ENCODE assay signal across 6 cellular contexts in the genomic region with DNA sequence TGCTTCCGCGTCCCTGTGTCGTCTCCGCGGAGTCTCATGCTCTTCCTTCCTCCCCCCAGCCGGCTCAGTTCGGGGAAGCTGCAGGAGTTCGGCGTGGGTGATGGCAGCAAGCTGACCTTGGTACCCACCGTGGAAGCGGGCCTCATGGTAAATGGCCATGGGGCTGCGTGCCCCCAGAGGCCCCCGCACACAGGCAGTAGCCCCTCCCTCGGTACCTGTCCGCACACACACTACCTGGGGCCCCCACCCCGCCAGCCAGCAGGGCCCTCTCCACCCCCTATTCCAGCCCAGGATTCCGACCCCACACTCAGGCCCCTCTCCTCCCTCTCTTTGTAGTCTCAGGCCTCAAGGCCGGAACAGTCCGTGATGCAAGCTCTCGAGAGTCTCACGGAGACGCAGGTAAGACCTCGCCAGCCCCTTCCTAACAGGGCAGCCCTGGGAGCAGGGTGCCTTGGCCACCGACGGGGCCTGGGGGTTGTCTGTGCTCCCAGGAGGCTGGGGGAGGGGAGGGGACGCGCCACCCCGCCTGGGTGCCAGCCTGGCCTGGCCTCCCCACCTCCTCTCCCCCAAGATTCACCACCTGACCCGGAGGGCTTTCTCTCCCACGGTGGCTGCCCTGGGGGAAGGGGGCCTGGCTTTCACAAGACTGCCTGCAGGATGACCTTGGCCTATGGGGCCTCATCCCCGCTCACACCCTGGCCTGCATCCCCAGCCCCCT. TPM values are rescaled to one million over a fixed set of nuclear protein-coding genes. Genes with fewer than 3 reads are reported as not detected.
A peak's percentile ranks its signal among the peaks of the same experiment; 100 is the strongest.
DNase-seq lines count a peak whose midpoint lies in the region; ATAC-seq, FAIRE-seq and TF ChIP-seq lines count a peak whose summit lies in the region.

No MANE protein-coding gene starts in this region.

- peak overlapping the region; percentile 43 for H3K56ac ChIP-seq in H1 (replicated peaks; ENCODE audit: insufficient read length, low read depth, low read length)

- peak overlapping the region; percentile 55 to 90 (median 80) for H3K9ac ChIP-seq in H1 (replicated peaks in 1 of 4; ENCODE audit: extremely low read depth in 1 of 4, low read depth in 3 of 4, low read length in 3 of 4)

- peak; percentile 46 to 55 for TF ChIP-seq POLR2A in H1 (IDR thresholded peaks at IDR 0.05; ENCODE audit: control extremely low read depth in 1 of 2, low read depth in 2 of 2, low read length in 2 of 2)

- intact Hi-C loops in sciatic nerve (cut with DNase I), result no loop called here

- H3K23ac ChIP-seq in H1 (ENCODE audit: insufficient read length), result no peak overlapping the region

- H3K79me2 ChIP-seq in H1 (ENCODE audit: control insufficient read depth in 1 of 2, insufficient read depth in 2 of 2, low read length in 2 of 2), result peaks cover 9 to 50% of the 10 kb centered on the region in 2 experiments

- no peak overlapping the region for H2BK20ac ChIP-seq in H1 (ENCODE audit: low read length)

- ATAC-seq in sciatic nerve (no peak), GM21423 (IDR thresholded peaks at IDR 0.05; ENCODE audit: unreplicated experiment) (no peak)

- DNase-seq in DMS79 (lab: John Stamatoyannopoulos, UW) (peak; percentile 41), SK-MEL-5 (ENCODE audit: low read depth, low spot score) (peak; percentile 46), H1 (ENCODE audit: low read depth in 1 of 2, low spot score in 2 of 2) (no peak), sciatic nerve (ENCODE audit: low spot score) (peak; percentile 88), midbrain (lab: John Stamatoyannopoulos, UW) (no peak)

- H4K20me1 ChIP-seq in H1 (replicated peaks in 1 of 2; ENCODE audit: control insufficient read depth in 1 of 2, insufficient read depth in 2 of 2, low read length in 2 of 2), result peaks cover 20 to 27% of the 10 kb centered on the region in 2 experiments

- TF ChIP-seq CTCF in H1 (IDR thresholded peaks at IDR 0.05; ENCODE audit: control extremely low read depth in 1 of 3, insufficient read depth in 1 of 3, low read depth in 1 of 3, low read length in 3 of 3), result no peak

- H3K23me2 ChIP-seq in H1 (ENCODE audit: low read depth, low read length), result peaks cover 2% of the 10 kb centered on the region; the same call in 1 of the 2 replicates

- no peak overlapping the region for H3K14ac ChIP-seq in H1 (ENCODE audit: insufficient read length)

- H2BK5ac ChIP-seq in H1 (ENCODE audit: low read depth, low read length), result peak overlapping the region; percentile 71; the same call in 1 of the 2 replicates

- H3K79me1 ChIP-seq in H1 (ENCODE audit: low read depth, low read length), result peaks cover 12% of the 10 kb centered on the region; the same call in 1 of the 2 replicates

- FAIRE-seq in H1 (lab: Jason Lieb, UNC), result no peak

- H4K91ac ChIP-seq in H1 (replicated peaks; ENCODE audit: insufficient read length, low read length), result peak overlapping the region; percentile 86

- 19% methylated on average over 9 of the region's 31 CpGs; no CpG with 5 or more reads in 1 of the 2 experiments for WGBS in H1 (ENCODE audit: extremely low coverage in 1 of 2, insufficient coverage in 1 of 2, insufficient read length in 1 of 2, insufficient replicate concordance in 2 of 2, low coverage in 1 of 2, low lambda C conversion rate in 2 of 2, missing lambda C conversion rate in 1 of 2), 2 experiments

- no peak overlapping the region for H2AFZ ChIP-seq in H1 (ENCODE audit: low read length)

- no peak overlapping the region for H2BK15ac ChIP-seq in H1 (ENCODE audit: low read length)

- POLR2A ChIA-PET in H1 (lab: Charles Lee; ENCODE audit: partially characterized antibody), result interaction anchor here (0.5 to 19.4 kb wide), 5 partner anchors 10 to 83 kb away, joined by 3 to 456 read pairs (median 4); a partner anchor contains a TSS

- TF ChIP-seq EP300 in H1 (IDR thresholded peaks at IDR 0.05; ENCODE audit: borderline replicate concordance in 1 of 2, low read depth in 2 of 2, low read length in 2 of 2), result no peak

- H3K27ac ChIP-seq in H1 (ENCODE audit: low read depth, low read length), result peak overlapping the region; percentile 89

- H3K4me3 ChIP-seq in H1 (ENCODE audit: extremely low read depth in 1 of 4, insufficient read depth in 2 of 4, low read depth in 3 of 4, low read length in 4 of 4), result peak overlapping the region; percentile 66 to 99 (median 83)

- CTCF ChIA-PET in H1 (lab: Charles Lee; ENCODE audit: partially characterized antibody), result interaction anchor here (0.7 to 1.3 kb wide), 2 partner anchors 9 to 15 kb away, joined by 3 to 7 read pairs; no protein-coding TSS in a partner anchor

- peak overlapping the region; percentile 59 for H4K5ac ChIP-seq in H1 (ENCODE audit: insufficient read length, low read depth, low read length)

- H3K36me3 ChIP-seq in H1 (ENCODE audit: control insufficient read depth in 2 of 4, insufficient read depth in 4 of 4, low read length in 3 of 4), result peaks cover 25 to 57% (median 41%) of the 10 kb centered on the region in 4 experiments

- H3K27me3 ChIP-seq in H1 (replicated peaks in 1 of 4; ENCODE audit: control insufficient read depth in 3 of 4, extremely low read depth in 1 of 4, insufficient read depth in 3 of 4, low read length in 3 of 4), result no peaks in the 10 kb centered on the region

- in situ Hi-C loops in SK-MEL-5 (cut with HindIII; ENCODE audit: low pct_unique_long_range_greater_than_20kb, low sequenced_read_pairs), result no loop called here

- H2BK120ac ChIP-seq in H1 (replicated peaks; ENCODE audit: low read depth, low read length), result no peak overlapping the region

- no peak for TF ChIP-seq RAD21 in H1 (IDR thresholded peaks at IDR 0.05 in 1 of 2, conservative IDR thresholded peaks at IDR 0.05 in 1 of 2; ENCODE audit: low read depth in 2 of 2, low read length in 2 of 2)

- peak overlapping the region; percentile 83 to 97 for H3K4me2 ChIP-seq in H1 (ENCODE audit: insufficient read depth in 1 of 2, low read depth in 2 of 2, low read length in 2 of 2)

- peak overlapping the region; percentile 30 for H3K4ac ChIP-seq in H1 (replicated peaks; ENCODE audit: insufficient read length, low read depth, low read length)

- H3K9me3 ChIP-seq in H1 (ENCODE audit: insufficient read depth in 2 of 2, low read depth in 1 of 2, low read length in 1 of 2), result no peaks in the 10 kb centered on the region

- H3K4me1 ChIP-seq in H1 (replicated peaks in 1 of 4; ENCODE audit: control insufficient read depth in 3 of 4, insufficient read depth in 4 of 4, low read length in 3 of 4), result peaks cover 0 to 20% (median 12%) of the 10 kb centered on the region in 4 experiments; a peak in 6 of 7 replicates

- H2AK5ac ChIP-seq in H1 (ENCODE audit: low read depth, low read length), result no peak overlapping the region

- H2BK12ac ChIP-seq in H1 (ENCODE audit: low read depth, low read length), result no peak overlapping the region

- peak overlapping the region; percentile 87 for H4K8ac ChIP-seq in H1 (ENCODE audit: extremely low read depth, insufficient read depth, low read length)

- peak overlapping the region; percentile 75 for H3K18ac ChIP-seq in H1 (ENCODE audit: extremely low read depth, low read length)

RNA-seq across cellular contexts. Expression of a gene that starts 3.3 kb away (rescaled TPM):
- total RNA-seq in SK-MEL-5 (2014; rRNA removed; shearing (Covaris generic)), result 4.6 and 8.8 TPM in 2 replicates
- polyA plus RNA-seq in SK-MEL-5 (2015; cell fraction: cytosol; rRNA removed), result 59.8 and 82.0 TPM in 2 replicates
- polyA plus RNA-seq in SK-MEL-5 (2015; cell fraction: nucleus; rRNA removed), result 118 and 124 TPM in 2 replicates
- 159 and 166 TPM in 2 replicates for total RNA-seq in H1 (2021; fragmentation: NEBNext Ultra II Directional; extraction: Animal tissue kit (Norgen Biotek cat#: 25700))
- 39.8 and 86.0 TPM in 2 replicates for polyA plus RNA-seq in H1 (2011; rRNA removed)
- 38.5 TPM for polyA plus RNA-seq in H1 (2011; cell fraction: cytosol; rRNA removed)
- polyA plus RNA-seq in H1 (2011; cell fraction: nucleus; rRNA removed), result 85.2 TPM
- 58.2 to 110 TPM (median 92.2 TPM) in 4 replicates for polyA plus RNA-seq in H1 (2012, experiment 1 of 2)
- 90.5 TPM for polyA plus RNA-seq in H1 (2012, experiment 2 of 2)
- polyA plus RNA-seq in H1 (2013, experiment 1 of 2), result 95.6 TPM
- 90.3 TPM for polyA plus RNA-seq in H1 (2013, experiment 2 of 2)
- polyA minus RNA-seq in H1 (2011; rRNA and poly(A)+ RNA removed), result 10.3 and 14.3 TPM in 2 replicates
- polyA minus RNA-seq in H1 (2011; cell fraction: cytosol; rRNA and poly(A)+ RNA removed), result 86.0 TPM
- 55.2 TPM for polyA minus RNA-seq in H1 (2011; cell fraction: nucleus; rRNA and poly(A)+ RNA removed)
- total RNA-seq in sciatic nerve, result 117 TPM

RNA-seq across cellular contexts. Expression of a gene that starts 10.1 kb away (rescaled TPM):
- 30.3 and 36.6 TPM in 2 replicates for total RNA-seq in SK-MEL-5 (2014; rRNA removed; shearing (Covaris generic))
- polyA plus RNA-seq in SK-MEL-5 (2015; cell fraction: cytosol; rRNA removed), result 354 and 362 TPM in 2 replicates
- 82.5 and 99.9 TPM in 2 replicates for polyA plus RNA-seq in SK-MEL-5 (2015; cell fraction: nucleus; rRNA removed)
- 174 and 182 TPM in 2 replicates for total RNA-seq in H1 (2021; fragmentation: NEBNext Ultra II Directional; extraction: Animal tissue kit (Norgen Biotek cat#: 25700))
- polyA plus RNA-seq in H1 (2011; rRNA removed), result 249 and 338 TPM in 2 replicates
- 142 TPM for polyA plus RNA-seq in H1 (2011; cell fraction: cytosol; rRNA removed)
- polyA plus RNA-seq in H1 (2011; cell fraction: nucleus; rRNA removed), result 120 TPM
- 87.3 to 189 TPM (median 180 TPM) in 4 replicates for polyA plus RNA-seq in H1 (2012, experiment 1 of 2)
- polyA plus RNA-seq in H1 (2012, experiment 2 of 2), result 328 TPM
- 148 TPM for polyA plus RNA-seq in H1 (2013, experiment 1 of 2)
- 145 TPM for polyA plus RNA-seq in H1 (2013, experiment 2 of 2)
- polyA minus RNA-seq in H1 (2011; rRNA and poly(A)+ RNA removed), result 13.4 and 18.6 TPM in 2 replicates
- 118 TPM for polyA minus RNA-seq in H1 (2011; cell fraction: cytosol; rRNA and poly(A)+ RNA removed)
- polyA minus RNA-seq in H1 (2011; cell fraction: nucleus; rRNA and poly(A)+ RNA removed), result 40.2 TPM
- 90.9 TPM for total RNA-seq in sciatic nerve

RNA-seq across cellular contexts. Expression of a gene that starts 13.9 kb away (rescaled TPM):
- 2.3 and 3.7 TPM in 2 replicates for total RNA-seq in SK-MEL-5 (2014; rRNA removed; shearing (Covaris generic))
- 11.9 and 12.8 TPM in 2 replicates for polyA plus RNA-seq in SK-MEL-5 (2015; cell fraction: cytosol; rRNA removed)
- 27.7 and 33.6 TPM in 2 replicates for polyA plus RNA-seq in SK-MEL-5 (2015; cell fraction: nucleus; rRNA removed)
- total RNA-seq in H1 (2021; fragmentation: NEBNext Ultra II Directional; extraction: Animal tissue kit (Norgen Biotek cat#: 25700)), result 14.7 and 18.0 TPM in 2 replicates
- 4.9 and 11.6 TPM in 2 replicates for polyA plus RNA-seq in H1 (2011; rRNA removed)
- polyA plus RNA-seq in H1 (2011; cell fraction: cytosol; rRNA removed), result 7.4 TPM
- 39.9 TPM for polyA plus RNA-seq in H1 (2011; cell fraction: nucleus; rRNA removed)
- 4.2 to 12.2 TPM (median 10.1 TPM) in 4 replicates for polyA plus RNA-seq in H1 (2012, experiment 1 of 2)
- polyA plus RNA-seq in H1 (2012, experiment 2 of 2), result 3.2 TPM
- 11.0 TPM for polyA plus RNA-seq in H1 (2013, experiment 1 of 2)
- polyA plus RNA-seq in H1 (2013, experiment 2 of 2), result 9.9 TPM
- 2.0 and 2.2 TPM in 2 replicates for polyA minus RNA-seq in H1 (2011; rRNA and poly(A)+ RNA removed)
- polyA minus RNA-seq in H1 (2011; cell fraction: cytosol; rRNA and poly(A)+ RNA removed), result 8.2 TPM
- 11.6 TPM for polyA minus RNA-seq in H1 (2011; cell fraction: nucleus; rRNA and poly(A)+ RNA removed)
- total RNA-seq in sciatic nerve, result 2.9 TPM

RNA-seq across cellular contexts. Expression of a gene that starts 17.5 kb away (rescaled TPM):
- total RNA-seq in SK-MEL-5 (2014; rRNA removed; shearing (Covaris generic)), result 93.9 and 95.0 TPM in 2 replicates
- polyA plus RNA-seq in SK-MEL-5 (2015; cell fraction: cytosol; rRNA removed), result 126 and 167 TPM in 2 replicates
- polyA plus RNA-seq in SK-MEL-5 (2015; cell fraction: nucleus; rRNA removed), result 705 and 795 TPM in 2 replicates
- 175 TPM in 2 replicates for total RNA-seq in H1 (2021; fragmentation: NEBNext Ultra II Directional; extraction: Animal tissue kit (Norgen Biotek cat#: 25700))
- polyA plus RNA-seq in H1 (2011; rRNA removed), result 199 and 331 TPM in 2 replicates
- polyA plus RNA-seq in H1 (2011; cell fraction: cytosol; rRNA removed), result 472 TPM
- polyA plus RNA-seq in H1 (2011; cell fraction: nucleus; rRNA removed), result 581 TPM
- polyA plus RNA-seq in H1 (2012, experiment 1 of 2), result 213 to 357 TPM (median 316 TPM) in 4 replicates
- polyA plus RNA-seq in H1 (2012, experiment 2 of 2), result 95.1 TPM
- 151 TPM for polyA plus RNA-seq in H1 (2013, experiment 1 of 2)
- polyA plus RNA-seq in H1 (2013, experiment 2 of 2), result 135 TPM
- 44.5 and 56.0 TPM in 2 replicates for polyA minus RNA-seq in H1 (2011; rRNA and poly(A)+ RNA removed)
- polyA minus RNA-seq in H1 (2011; cell fraction: cytosol; rRNA and poly(A)+ RNA removed), result 77.4 TPM
- polyA minus RNA-seq in H1 (2011; cell fraction: nucleus; rRNA and poly(A)+ RNA removed), result 99.9 TPM
- 550 TPM for total RNA-seq in sciatic nerve

RNA-seq across cellular contexts. Expression of a gene that starts 23.7 kb away (rescaled TPM):
- 81.1 and 89.7 TPM in 2 replicates for total RNA-seq in SK-MEL-5 (2014; rRNA removed; shearing (Covaris generic))
- polyA plus RNA-seq in SK-MEL-5 (2015; cell fraction: cytosol; rRNA removed), result 217 and 296 TPM in 2 replicates
- polyA plus RNA-seq in SK-MEL-5 (2015; cell fraction: nucleus; rRNA removed), result 35.9 and 85.1 TPM in 2 replicates
- 44.5 and 54.6 TPM in 2 replicates for total RNA-seq in H1 (2021; fragmentation: NEBNext Ultra II Directional; extraction: Animal tissue kit (Norgen Biotek cat#: 25700))
- 125 and 159 TPM in 2 replicates for polyA plus RNA-seq in H1 (2011; rRNA removed)
- polyA plus RNA-seq in H1 (2011; cell fraction: cytosol; rRNA removed), result 76.1 TPM
- polyA plus RNA-seq in H1 (2011; cell fraction: nucleus; rRNA removed), result 72.4 TPM
- polyA plus RNA-seq in H1 (2012, experiment 1 of 2), result 39.9 to 68.4 TPM (median 61.5 TPM) in 4 replicates
- polyA plus RNA-seq in H1 (2012, experiment 2 of 2), result 79.3 TPM
- 50.0 TPM for polyA plus RNA-seq in H1 (2013, experiment 1 of 2)
- 59.2 TPM for polyA plus RNA-seq in H1 (2013, experiment 2 of 2)
- 6.8 and 9.7 TPM in 2 replicates for polyA minus RNA-seq in H1 (2011; rRNA and poly(A)+ RNA removed)
- 22.8 TPM for polyA minus RNA-seq in H1 (2011; cell fraction: cytosol; rRNA and poly(A)+ RNA removed)
- 20.8 TPM for polyA minus RNA-seq in H1 (2011; cell fraction: nucleus; rRNA and poly(A)+ RNA removed)
- 21.4 TPM for total RNA-seq in sciatic nerve

Comparison
In these comparisons a context has a peak if more than half of its experiments do, and no peak if none do; other contexts are left out.
1. DNase-seq: peak in DMS79 (single experiment), SK-MEL-5 (single experiment) and sciatic nerve (single experiment); none in H1 (0 of 2) and midbrain (single experiment).
2. RNA of a gene that starts 3.3 kb away (total RNA-seq): 159 to 166 TPM in H1 and 117 TPM in sciatic nerve (single experiment); 4.6 to 8.8 TPM in SK-MEL-5; every median in the first group is over 10 times any median in the second.